In the genomic region with DNA sequence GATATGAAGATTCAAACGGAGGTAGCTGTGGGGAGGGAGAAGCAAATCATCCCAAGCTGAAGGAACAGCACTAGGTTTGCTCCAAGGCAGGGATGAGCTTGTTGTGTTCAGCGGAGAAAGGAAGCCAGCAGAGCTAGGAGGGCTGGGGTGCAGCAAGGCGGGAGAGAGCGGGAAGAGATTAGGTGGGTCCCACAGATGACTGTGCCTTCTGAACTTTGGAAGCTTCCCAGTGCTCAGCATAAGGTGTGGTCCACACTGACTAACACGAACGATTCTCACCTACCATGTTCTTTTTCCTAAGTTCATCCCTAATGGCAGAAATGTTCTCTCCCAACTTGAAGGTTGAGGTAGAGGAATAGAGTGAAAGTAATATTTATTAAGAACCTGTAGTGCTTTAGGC, we compare ENCODE assay signal across 9 cellular contexts. TPM values are rescaled to one million over a fixed set of nuclear protein-coding genes. Genes with fewer than 3 reads are reported as not detected.
DNase-seq lines count a peak whose midpoint lies in the region; ATAC-seq and TF ChIP-seq lines count a peak whose summit lies in the region.
"Had no signal": no experiment of that assay in that cellular context is flagged by ENCODE, and none has a peak within 500 bp of the region (broad histone marks: within the 10 kb centered on the region; RNA-seq: fewer than 3 reads in every experiment).

No MANE protein-coding gene starts in this region.

- H3K4me2 ChIP-seq in hepatocyte, result peak overlapping the region; percentile 96

- peak overlapping the region; percentile 43 for H3K4me3 ChIP-seq in hepatocyte

- peaks cover 5 to 26% of the 10 kb centered on the region in 2 donors for H3K36me3 Mint-ChIP-seq in activated T-cell treated with anti-CD3 and anti-CD28 coated beads, Interleukin-2, amount 50 U/mL, for 72 hours (ENCODE audit: insufficient read depth in 2 of 2)
- H3K36me3 Mint-ChIP-seq in activated CD8-positive, alpha-beta T cell treated with anti-CD3 and anti-CD28 coated beads, Interleukin-2, amount 10 ng/mL, durations not matched to agents 7 days and 5 days (ENCODE audit: low read depth), result peaks cover 30% of the 10 kb centered on the region

- POLR2A ChIA-PET in activated CD8-positive, alpha-beta T cell treated with anti-CD3 and anti-CD28 coated beads, Interleukin-2, amount 10 ng/mL, durations not matched to agents 7 days and 5 days (lab: Charles Lee), result interaction anchor here (1.5 kb wide), 1 partner anchor 39 kb away, joined by 5 read pairs; the partner anchor contains the start of gene RBM38

- no peaks in the 10 kb centered on the region for H3K36me3 ChIP-seq in hepatocyte (replicated peaks; ENCODE audit: insufficient read depth, low read depth)

- peaks cover 56% of the 10 kb centered on the region for H3K79me2 ChIP-seq in hepatocyte

- CTCF ChIA-PET in activated CD8-positive, alpha-beta T cell treated with anti-CD3 and anti-CD28 coated beads, Interleukin-2, amount 10 ng/mL, durations not matched to agents 7 days and 5 days (lab: Charles Lee), result interaction anchor here (1.3 to 1.8 kb wide), 3 partner anchors 8 to 244 kb away, joined by 3 to 4 read pairs (median 3); no protein-coding TSS in a partner anchor

- peaks cover 7% of the 10 kb centered on the region for H4K20me1 ChIP-seq in hepatocyte (ENCODE audit: insufficient read depth, poor library complexity, severe bottlenecking)

- 70% methylated on average over 6 of the region's 6 CpGs for WGBS in hepatocyte (ENCODE audit: low lambda C conversion rate, missing lambda C conversion rate)

- no peaks in the 10 kb centered on the region for H3K27me3 ChIP-seq in hepatocyte

- no peak overlapping the region for H2AFZ ChIP-seq in hepatocyte

- no peaks in the 10 kb centered on the region for H3K4me1 ChIP-seq in hepatocyte (ENCODE audit: insufficient read depth)

- H3K4me3 Mint-ChIP-seq in activated T-cell treated with anti-CD3 and anti-CD28 coated beads, Interleukin-2, amount 50 U/mL, for 72 hours, result peak overlapping the region; percentile 92 to 98
- peak overlapping the region; percentile 95 for H3K4me3 Mint-ChIP-seq in activated CD8-positive, alpha-beta T cell treated with anti-CD3 and anti-CD28 coated beads, Interleukin-2, amount 10 ng/mL, durations not matched to agents 7 days and 5 days
- peak overlapping the region; percentile 91 to 94 for H3K4me3 Mint-ChIP-seq in stimulated activated naive CD8-positive, alpha-beta T cell treated with anti-CD3 and anti-CD28 coated beads, Interleukin-15, amount 100 ng/mL, for 72 hours

- H3K27ac ChIP-seq in hepatocyte, result no peak overlapping the region

- no peak for ATAC-seq in activated T-cell treated with anti-CD3 and anti-CD28 coated beads, Interleukin-2, amount 50 U/mL, for 72 hours (replicated peaks in 1 of 2)
- no peak for ATAC-seq in activated CD8-positive, alpha-beta T cell treated with anti-CD3 and anti-CD28 coated beads, Interleukin-2, amount 10 ng/mL, durations not matched to agents 7 days and 5 days
- ATAC-seq in stimulated activated naive CD8-positive, alpha-beta T cell treated with anti-CD3 and anti-CD28 coated beads, Interleukin-15, amount 100 ng/mL, for 72 hours, result no peak
- ATAC-seq in GM19397 (IDR thresholded peaks at IDR 0.05; ENCODE audit: unreplicated experiment) (no peak), HG03045 (IDR thresholded peaks at IDR 0.05; ENCODE audit: unreplicated experiment) (no peak)

- peaks cover 26% of the 10 kb centered on the region for H3K4me1 Mint-ChIP-seq in activated T-cell treated with anti-CD3 and anti-CD28 coated beads, Interleukin-2, amount 50 U/mL, for 72 hours (ENCODE audit: low read depth)
- H3K4me1 Mint-ChIP-seq in activated CD8-positive, alpha-beta T cell treated with anti-CD3 and anti-CD28 coated beads, Interleukin-2, amount 10 ng/mL, durations not matched to agents 7 days and 5 days (ENCODE audit: low read depth), result peaks cover 25% of the 10 kb centered on the region
- H3K4me1 Mint-ChIP-seq in stimulated activated naive CD8-positive, alpha-beta T cell treated with anti-CD3 and anti-CD28 coated beads, Interleukin-15, amount 100 ng/mL, for 72 hours, result peaks cover 27% of the 10 kb centered on the region

- H3K9me3 ChIP-seq in hepatocyte (ENCODE audit: low read depth), result no peaks in the 10 kb centered on the region
- H3K9me3 ChIP-seq: mucosa of descending colon had no signal

- no peaks in the 10 kb centered on the region for H3K27me3 Mint-ChIP-seq in activated T-cell treated with anti-CD3 and anti-CD28 coated beads, Interleukin-2, amount 50 U/mL, for 72 hours (ENCODE audit: low read depth)
- no peaks in the 10 kb centered on the region for H3K27me3 Mint-ChIP-seq in activated CD8-positive, alpha-beta T cell treated with anti-CD3 and anti-CD28 coated beads, Interleukin-2, amount 10 ng/mL, durations not matched to agents 7 days and 5 days (ENCODE audit: low read depth)
- H3K27me3 Mint-ChIP-seq in stimulated activated naive CD8-positive, alpha-beta T cell treated with anti-CD3 and anti-CD28 coated beads, Interleukin-15, amount 100 ng/mL, for 72 hours, result no peaks in the 10 kb centered on the region

- no peak for DNase-seq in activated T-cell treated with anti-CD3 and anti-CD28 coated beads, Interleukin-2, amount 50 U/mL, for 72 hours
- no peak for DNase-seq in activated T-cell treated with anti-CD3 and anti-CD28 coated beads, Interleukin-2, amount 50 U/mL, for 1 hour
- no peak for DNase-seq in activated CD8-positive, alpha-beta T cell treated with anti-CD3 and anti-CD28 coated beads, Interleukin-2, amount 10 ng/mL, durations not matched to agents 7 days and 5 days
- DNase-seq in hepatocyte (ENCODE audit: low spot score) (no peak), occipital lobe (lab: John Stamatoyannopoulos, UW) (no peak)
- DNase-seq in stimulated activated naive CD8-positive, alpha-beta T cell treated with anti-CD3 and anti-CD28 coated beads, Interleukin-15, amount 100 ng/mL, for 72 hours, result no peak
- DNase-seq: mucosa of descending colon had no signal

- H3K27ac Mint-ChIP-seq in activated T-cell treated with anti-CD3 and anti-CD28 coated beads, Interleukin-2, amount 50 U/mL, for 72 hours, result peak overlapping the region; percentile 95
- peak overlapping the region; percentile 91 for H3K27ac Mint-ChIP-seq in activated CD8-positive, alpha-beta T cell treated with anti-CD3 and anti-CD28 coated beads, Interleukin-2, amount 10 ng/mL, durations not matched to agents 7 days and 5 days
- H3K27ac Mint-ChIP-seq in stimulated activated naive CD8-positive, alpha-beta T cell treated with anti-CD3 and anti-CD28 coated beads, Interleukin-15, amount 100 ng/mL, for 72 hours, result peak overlapping the region; percentile 93 to 94

- TF ChIP-seq CTCF in hepatocyte (IDR thresholded peaks at IDR 0.05; ENCODE audit: poor library complexity), result no peak

- no peaks in the 10 kb centered on the region for H3K9me3 Mint-ChIP-seq in activated T-cell treated with anti-CD3 and anti-CD28 coated beads, Interleukin-2, amount 50 U/mL, for 72 hours
- no peaks in the 10 kb centered on the region for H3K9me3 Mint-ChIP-seq in activated CD8-positive, alpha-beta T cell treated with anti-CD3 and anti-CD28 coated beads, Interleukin-2, amount 10 ng/mL, durations not matched to agents 7 days and 5 days (ENCODE audit: insufficient read depth)
- H3K9me3 Mint-ChIP-seq in stimulated activated naive CD8-positive, alpha-beta T cell treated with anti-CD3 and anti-CD28 coated beads, Interleukin-15, amount 100 ng/mL, for 72 hours, result no peaks in the 10 kb centered on the region

- no peaks in the 10 kb centered on the region for H3K9me2 ChIP-seq in hepatocyte (replicated peaks; ENCODE audit: insufficient read depth)

RNA-seq across cellular contexts. Expression of gene RAE1, which starts 1.2 kb away (rescaled TPM):
- total RNA-seq in activated T-cell treated with anti-CD3 and anti-CD28 coated beads, Interleukin-2, amount 50 U/mL, for 72 hours, result 10 to 100 TPM; 47.6 to 54.2 TPM
- 10 to 100 TPM; 35.0 to 37.2 TPM for total RNA-seq in activated CD8-positive, alpha-beta T cell treated with anti-CD3 and anti-CD28 coated beads, Interleukin-2, amount 10 ng/mL, durations not matched to agents 7 days and 5 days
- total RNA-seq in hepatocyte (26.9 and 35.8 TPM in 2 replicates), occipital lobe (35.2 TPM)
- 36.3 and 43.3 TPM in 2 replicates for polyA plus RNA-seq in hepatocyte

RNA-seq across cellular contexts. Expression of gene SPO11, which starts 22.7 kb away (rescaled TPM):
- total RNA-seq in activated T-cell treated with anti-CD3 and anti-CD28 coated beads, Interleukin-2, amount 50 U/mL, for 72 hours, result not detected
- total RNA-seq in activated CD8-positive, alpha-beta T cell treated with anti-CD3 and anti-CD28 coated beads, Interleukin-2, amount 10 ng/mL, durations not matched to agents 7 days and 5 days, result not detected
- not detected in 2 replicates for total RNA-seq in hepatocyte
- polyA plus RNA-seq in hepatocyte, result not detected in 2 replicates
- total RNA-seq in occipital lobe, result not detected
- total RNA-seq: mucosa of descending colon had no signal

RNA-seq across cellular contexts. Expression of gene RBM38, which starts 38.9 kb away (rescaled TPM):
- 10 to 100 TPM; 61.4 to 79.8 TPM for total RNA-seq in activated T-cell treated with anti-CD3 and anti-CD28 coated beads, Interleukin-2, amount 50 U/mL, for 72 hours
- total RNA-seq in activated CD8-positive, alpha-beta T cell treated with anti-CD3 and anti-CD28 coated beads, Interleukin-2, amount 10 ng/mL, durations not matched to agents 7 days and 5 days, result 10 to 100 TPM; 53.8 to 57.1 TPM
- total RNA-seq in hepatocyte (16.1 and 18.1 TPM in 2 replicates), occipital lobe (11.2 TPM)
- 15.6 and 19.6 TPM in 2 replicates for polyA plus RNA-seq in hepatocyte
